In genomic region chr12:131909596-131910219, GRCh38 we compare ENCODE assay signal across 28 cellular contexts.
"Had no signal": no experiment of that assay in that cellular context is flagged by ENCODE, and none has a peak within 500 bp of the region (broad histone marks: within the 10 kb centered on the region; RNA-seq: fewer than 3 reads in every experiment).

No MANE protein-coding gene starts in this region.

- H3K4me1 ChIP-seq: foreskin keratinocyte had no signal

- H3K27me3 ChIP-seq: esophagus muscularis mucosa, foreskin keratinocyte, heart left ventricle, left lung had no signal

- DNase-seq: activated CD4-positive, alpha-beta memory T cell treated with anti-CD3 and anti-CD28 coated beads, Interleukin-2, amount 10 ng/mL, durations not matched to agents 7 days and 5 days; activated CD4-positive, alpha-beta T cell treated with anti-CD3 and anti-CD28 coated beads for 1 hour; activated CD4-positive, alpha-beta T cell treated with anti-CD3 and anti-CD28 coated beads, Interleukin-2, amount 10 ng/mL, durations not matched to agents 7 days and 5 days; activated CD8-positive, alpha-beta memory T cell treated with anti-CD3 and anti-CD28 coated beads, Interleukin-2, amount 50 U/mL, for 48 hours; activated naive CD8-positive, alpha-beta T cell treated with anti-CD3 and anti-CD28 coated beads, Interleukin-2, amount 50 U/mL, for 24 hours; activated T-cell treated with anti-CD3 and anti-CD28 coated beads, Interleukin-2, amount 50 U/mL, for 24 hours; amygdala; central memory CD4-positive, alpha-beta T cell; dermis blood vessel endothelial cell; effector CD4-positive, alpha-beta T cell; foreskin keratinocyte; hypothalamus; kidney glomerular epithelial cell; mucosa of descending colon; stimulated activated CD4-positive, alpha-beta T cell treated with anti-CD3 and anti-CD28 coated beads, Interleukin-15, amount 100 ng/mL, for 24 hours; stimulated activated CD4-positive, alpha-beta T cell treated with anti-CD3 and anti-CD28 coated beads, Interleukin-2, amount 100 ng/mL, for 24 hours; stimulated activated naive CD4-positive, alpha-beta T cell; T-helper 17 cell; T1000; trophoblast cell had no signal

- H3K9me3 ChIP-seq: esophagus muscularis mucosa, heart left ventricle, left lung, mucosa of descending colon, thoracic aorta had no signal

- H3K4me2 ChIP-seq: smooth muscle cell had no signal

- H3K27ac ChIP-seq: esophagus muscularis mucosa, foreskin keratinocyte, heart left ventricle, left lung, thoracic aorta had no signal

- H3K4me3 ChIP-seq: esophagus muscularis mucosa, heart left ventricle, left lung, mucosa of descending colon, smooth muscle cell, thoracic aorta had no signal

- ATAC-seq: activated naive CD8-positive, alpha-beta T cell treated with anti-CD3 and anti-CD28 coated beads, Interleukin-2, amount 50 U/mL, for 24 hours; activated T-helper 17 cell treated with anti-CD3 and anti-CD28 coated beads, Interleukin-2, amount 50 U/mL, for 72 hours; heart left ventricle; left lung; mucosa of descending colon; natural killer cell treated with Interleukin-12 subunit alpha and Interleukin-12 subunit beta and Interleukin-15 and Interleukin-18, amount 100 ng/mL, for 72 hours; T-helper 17 cell had no signal

- FAIRE-seq: urothelium cell line had no signal
